Comparison of ENCODE assay signal across 14 cellular contexts in the genomic region with DNA sequence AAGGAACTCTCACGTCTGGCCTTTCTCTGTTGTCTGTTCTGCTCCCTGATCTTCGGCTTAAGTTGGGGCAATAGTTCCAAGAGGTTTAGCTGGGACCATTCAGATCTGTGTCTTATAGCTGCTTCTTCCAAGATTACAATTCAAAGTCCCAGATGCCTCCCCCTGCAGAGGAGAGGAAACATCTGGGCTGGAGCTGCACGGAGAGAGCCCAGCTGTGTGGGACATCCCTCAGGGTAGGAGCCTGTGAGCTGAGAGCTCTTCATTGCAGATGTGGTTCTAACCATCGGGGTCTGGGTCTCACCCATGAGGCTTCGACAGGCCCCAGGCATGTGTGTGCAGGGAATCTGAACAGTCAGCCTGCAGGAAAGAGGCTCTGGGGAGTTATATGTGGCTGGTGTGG. TPM values are rescaled to one million over a fixed set of nuclear protein-coding genes. Genes with fewer than 3 reads are reported as not detected.
DNase-seq lines count a peak whose midpoint lies in the region; ATAC-seq and TF ChIP-seq lines count a peak whose summit lies in the region.
"Had no signal": no experiment of that assay in that cellular context is flagged by ENCODE, and none has a peak within 500 bp of the region (broad histone marks: within the 10 kb centered on the region; RNA-seq: fewer than 3 reads in every experiment).

No MANE protein-coding gene starts in this region.

- H3K4me3 Mint-ChIP-seq in activated naive CD4-positive, alpha-beta T cell treated with anti-CD3 and anti-CD28 coated beads, Interleukin-2, amount 50 U/mL, for 24 hours: no peak overlapping the region
- H3K4me3 Mint-ChIP-seq in activated naive CD4-positive, alpha-beta T cell treated with anti-CD3 and anti-CD28 coated beads, Interleukin-2, amount 10 ng/mL, durations not matched to agents 7 days and 5 days: no peak overlapping the region
- no peak overlapping the region for H3K4me3 Mint-ChIP-seq in activated naive CD8-positive, alpha-beta T cell treated with anti-CD3 and anti-CD28 coated beads, Interleukin-2, amount 10 ng/mL, durations not matched to agents 7 days and 5 days
- no peak overlapping the region for H3K4me3 Mint-ChIP-seq in glutamatergic neuron (ENCODE audit: unreplicated experiment)

- peaks cover 73% of the 10 kb centered on the region for H3K4me1 Mint-ChIP-seq in activated naive CD4-positive, alpha-beta T cell treated with anti-CD3 and anti-CD28 coated beads, Interleukin-2, amount 50 U/mL, for 24 hours
- peaks cover 85% of the 10 kb centered on the region for H3K4me1 Mint-ChIP-seq in activated naive CD4-positive, alpha-beta T cell treated with anti-CD3 and anti-CD28 coated beads, Interleukin-2, amount 10 ng/mL, durations not matched to agents 7 days and 5 days
- H3K4me1 Mint-ChIP-seq in activated naive CD8-positive, alpha-beta T cell treated with anti-CD3 and anti-CD28 coated beads, Interleukin-2, amount 10 ng/mL, durations not matched to agents 7 days and 5 days: peaks cover 61% of the 10 kb centered on the region
- no peaks in the 10 kb centered on the region for H3K4me1 Mint-ChIP-seq in glutamatergic neuron (ENCODE audit: low read depth, unreplicated experiment)

- H3K4me3 ChIP-seq in left lung (no peak overlapping the region), uterus (no peak overlapping the region)
- H3K4me3 ChIP-seq: spleen had no signal

- peaks cover 8 to 12% of the 10 kb centered on the region in 2 donors for H3K4me1 ChIP-seq in left lung
- no peaks in the 10 kb centered on the region for H3K4me1 ChIP-seq in uterus

- no peaks in the 10 kb centered on the region for H3K36me3 Mint-ChIP-seq in activated naive CD4-positive, alpha-beta T cell treated with anti-CD3 and anti-CD28 coated beads, Interleukin-2, amount 50 U/mL, for 24 hours
- H3K36me3 Mint-ChIP-seq in activated naive CD4-positive, alpha-beta T cell treated with anti-CD3 and anti-CD28 coated beads, Interleukin-2, amount 10 ng/mL, durations not matched to agents 7 days and 5 days: peaks cover 22% of the 10 kb centered on the region
- H3K36me3 Mint-ChIP-seq in activated naive CD8-positive, alpha-beta T cell treated with anti-CD3 and anti-CD28 coated beads, Interleukin-2, amount 10 ng/mL, durations not matched to agents 7 days and 5 days: peaks cover 4% of the 10 kb centered on the region
- no peaks in the 10 kb centered on the region for H3K36me3 Mint-ChIP-seq in glutamatergic neuron (ENCODE audit: unreplicated experiment)

- ATAC-seq in activated naive CD8-positive, alpha-beta T cell treated with anti-CD3 and anti-CD28 coated beads, Interleukin-2, amount 10 ng/mL, durations not matched to agents 7 days and 5 days (ENCODE audit: low read depth): no peak
- peak; percentile 45 for ATAC-seq in left lung
- no peak for ATAC-seq in GM18502 (IDR thresholded peaks at IDR 0.05; ENCODE audit: poor library complexity, unreplicated experiment)

- H3K27ac ChIP-seq in left lung (no peak overlapping the region), uterus (peak overlapping the region; percentile 17 to 38)
- H3K27ac ChIP-seq: spleen had no signal

- H3K9me3 ChIP-seq in left lung (no peaks in the 10 kb centered on the region), uterus (no peaks in the 10 kb centered on the region)
- H3K9me3 ChIP-seq: spleen had no signal

- H3K36me3 ChIP-seq in left lung (no peaks in the 10 kb centered on the region), uterus (no peaks in the 10 kb centered on the region)
- H3K36me3 ChIP-seq: spleen had no signal

- TF ChIP-seq CTCF in left lung (IDR thresholded peaks at IDR 0.05) (no peak), uterus (IDR thresholded peaks at IDR 0.05) (no peak), glutamatergic neuron (IDR thresholded peaks at IDR 0.05; ENCODE audit: partially characterized antibody, unreplicated experiment) (no peak)

- CTCF ChIA-PET in activated naive CD4-positive, alpha-beta T cell treated with anti-CD3 and anti-CD28 coated beads, Interleukin-2, amount 10 ng/mL, durations not matched to agents 7 days and 5 days (lab: Charles Lee): interaction anchor here (1.0 to 1.9 kb wide), 3 partner anchors 17 to 130 kb away, joined by 3 to 4 read pairs (median 3); no protein-coding TSS in a partner anchor

- H3K27ac Mint-ChIP-seq in activated naive CD4-positive, alpha-beta T cell treated with anti-CD3 and anti-CD28 coated beads, Interleukin-2, amount 50 U/mL, for 24 hours: peak overlapping the region; percentile 25
- H3K27ac Mint-ChIP-seq in activated naive CD4-positive, alpha-beta T cell treated with anti-CD3 and anti-CD28 coated beads, Interleukin-2, amount 10 ng/mL, durations not matched to agents 7 days and 5 days: no peak overlapping the region
- H3K27ac Mint-ChIP-seq in activated naive CD8-positive, alpha-beta T cell treated with anti-CD3 and anti-CD28 coated beads, Interleukin-2, amount 10 ng/mL, durations not matched to agents 7 days and 5 days: peak overlapping the region; percentile 54
- H3K27ac Mint-ChIP-seq in glutamatergic neuron (ENCODE audit: unreplicated experiment): no peak overlapping the region

- H3K27me3 ChIP-seq in left lung: no peaks in the 10 kb centered on the region
- no peaks in the 10 kb centered on the region for H3K27me3 ChIP-seq in uterus
- H3K27me3 ChIP-seq: spleen had no signal

- intact Hi-C loops in left lung (cut with DNase I) (no loop called here), uterus (cut with DNase I; ENCODE audit: low total_unique reads) (no loop called here)

- TF ChIP-seq POLR2A in uterus (IDR thresholded peaks at IDR 0.05): no peak

- POLR2A ChIA-PET in activated naive CD8-positive, alpha-beta T cell treated with anti-CD3 and anti-CD28 coated beads, Interleukin-2, amount 10 ng/mL, durations not matched to agents 7 days and 5 days (lab: Charles Lee): interaction anchor here (1.1 to 1.3 kb wide), 4 partner anchors 10 to 18 kb away, joined by 3 to 5 read pairs (median 4); no protein-coding TSS in a partner anchor

- no peak for DNase-seq in activated naive CD4-positive, alpha-beta T cell treated with anti-CD3 and anti-CD28 coated beads, Interleukin-2, amount 10 ng/mL, durations not matched to agents 7 days and 5 days
- no peak for DNase-seq in activated naive CD8-positive, alpha-beta T cell treated with anti-CD3 and anti-CD28 coated beads, Interleukin-2, amount 10 ng/mL, durations not matched to agents 7 days and 5 days
- no peak for DNase-seq in left lung
- DNase-seq in uterus: no peak
- no peak for DNase-seq in NCI-H774 (lab: John Stamatoyannopoulos, UW)
- no peak for DNase-seq in glutamatergic neuron
- DNase-seq: activated CD4-positive, alpha-beta T cell treated with anti-CD3 and anti-CD28 coated beads for 48 hours; activated naive CD4-positive, alpha-beta T cell; KG1; NCI-H187 treated with DMSO at 0.1 percent for 48 hours; spleen; SW 1271 had no signal

- H3K27me3 Mint-ChIP-seq in activated naive CD4-positive, alpha-beta T cell treated with anti-CD3 and anti-CD28 coated beads, Interleukin-2, amount 50 U/mL, for 24 hours: no peaks in the 10 kb centered on the region
- no peaks in the 10 kb centered on the region for H3K27me3 Mint-ChIP-seq in activated naive CD4-positive, alpha-beta T cell treated with anti-CD3 and anti-CD28 coated beads, Interleukin-2, amount 10 ng/mL, durations not matched to agents 7 days and 5 days
- H3K27me3 Mint-ChIP-seq in activated naive CD8-positive, alpha-beta T cell treated with anti-CD3 and anti-CD28 coated beads, Interleukin-2, amount 10 ng/mL, durations not matched to agents 7 days and 5 days: no peaks in the 10 kb centered on the region
- no peaks in the 10 kb centered on the region for H3K27me3 Mint-ChIP-seq in glutamatergic neuron (ENCODE audit: unreplicated experiment)

- H3K9me3 Mint-ChIP-seq in activated naive CD4-positive, alpha-beta T cell treated with anti-CD3 and anti-CD28 coated beads, Interleukin-2, amount 50 U/mL, for 24 hours: no peaks in the 10 kb centered on the region
- H3K9me3 Mint-ChIP-seq in activated naive CD4-positive, alpha-beta T cell treated with anti-CD3 and anti-CD28 coated beads, Interleukin-2, amount 10 ng/mL, durations not matched to agents 7 days and 5 days: no peaks in the 10 kb centered on the region
- no peaks in the 10 kb centered on the region for H3K9me3 Mint-ChIP-seq in activated naive CD8-positive, alpha-beta T cell treated with anti-CD3 and anti-CD28 coated beads, Interleukin-2, amount 10 ng/mL, durations not matched to agents 7 days and 5 days
- peaks cover 2% of the 10 kb centered on the region for H3K9me3 Mint-ChIP-seq in glutamatergic neuron (ENCODE audit: unreplicated experiment)

RNA-seq across cellular contexts. Expression of a gene that starts 9.0 kb away (rescaled TPM):
- 100 to 1,000 TPM; 248 to 253 TPM for total RNA-seq in activated naive CD8-positive, alpha-beta T cell treated with anti-CD3 and anti-CD28 coated beads, Interleukin-2, amount 10 ng/mL, durations not matched to agents 7 days and 5 days
- total RNA-seq in left lung: 10 to 100 TPM; 37.0 to 40.2 TPM
- total RNA-seq in uterus: 10 to 100 TPM; 12.6 to 76.3 (median 31.8) TPM
- total RNA-seq in glutamatergic neuron (ENCODE audit: unreplicated experiment): 18.9 TPM

RNA-seq across cellular contexts. Expression of a gene that starts 40.6 kb away (rescaled TPM):
- total RNA-seq in activated naive CD8-positive, alpha-beta T cell treated with anti-CD3 and anti-CD28 coated beads, Interleukin-2, amount 10 ng/mL, durations not matched to agents 7 days and 5 days: 100 to 1,000 TPM in 1 of 2 experiments, 10 to 100 TPM in 1; 97.1 to 102 TPM
- total RNA-seq in left lung (1 to 10 TPM; 4.4 to 6.8 TPM), uterus (1 to 10 TPM in 2 of 4 donors, under 1 TPM in 2; 0.51 to 8.7 (median 2.6) TPM), glutamatergic neuron (ENCODE audit: unreplicated experiment) (1.6 TPM)

RNA-seq across cellular contexts. Expression of a gene that starts 43.2 kb away (rescaled TPM):
- total RNA-seq in activated naive CD8-positive, alpha-beta T cell treated with anti-CD3 and anti-CD28 coated beads, Interleukin-2, amount 10 ng/mL, durations not matched to agents 7 days and 5 days: 10 to 100 TPM; 42.6 to 57.4 TPM
- total RNA-seq in left lung (10 to 100 TPM; 47.3 to 52.1 TPM), uterus (100 to 1,000 TPM in 1 of 4 donors, 10 to 100 TPM in 3; 20.9 to 181 (median 49.0) TPM), glutamatergic neuron (ENCODE audit: unreplicated experiment) (48.5 TPM)

Comparison
In these comparisons a context has a peak if more than half of its experiments do, and no peak if none do; other contexts are left out.
1. H3K27ac Mint-ChIP-seq: peak in activated naive CD4-positive, alpha-beta T cell treated with anti-CD3 and anti-CD28 coated beads, Interleukin-2, amount 50 U/mL, for 24 hours (single experiment) and activated naive CD8-positive, alpha-beta T cell treated with anti-CD3 and anti-CD28 coated beads, Interleukin-2, amount 10 ng/mL, durations not matched to agents 7 days and 5 days (single experiment); none in activated naive CD4-positive, alpha-beta T cell treated with anti-CD3 and anti-CD28 coated beads, Interleukin-2, amount 10 ng/mL, durations not matched to agents 7 days and 5 days (single experiment) and glutamatergic neuron (single experiment).
2. H3K27ac ChIP-seq: peak in uterus (2 of 2); none in left lung (0 of 2).
3. RNA of a gene that starts 40.6 kb away (total RNA-seq): 97.1 to 102 TPM in activated naive CD8-positive, alpha-beta T cell treated with anti-CD3 and anti-CD28 coated beads, Interleukin-2, amount 10 ng/mL, durations not matched to agents 7 days and 5 days; 4.4 to 6.8 TPM in left lung, 0.51 to 8.7 TPM in uterus and 1.6 TPM in glutamatergic neuron (single experiment); every median in the first group is over 10 times any median in the second.